In genomic region chr13:35475131-35475959, GRCh38 we compare ENCODE assay signal across 8 cellular contexts. TPM values are rescaled to one million over a fixed set of nuclear protein-coding genes. Genes with fewer than 3 reads are reported as not detected.
DNase-seq lines count a peak whose midpoint lies in the region; ATAC-seq lines count a peak whose summit lies in the region.

No MANE protein-coding gene starts in this region.

- DNase-seq in cerebellar cortex (ENCODE audit: low spot score) (peak; percentile 65), left lobe of liver (ENCODE audit: low spot score) (no peak), cerebellum (ENCODE audit: low spot score) (no peak)

- H3K27me3 ChIP-seq in BLaER1 treated with 17β-estradiol and CSF1 and Interleukin-3, amounts not matched to agents 10 nM and 100 nM = peaks cover 0 to 23% (median 11%) of the 10 kb centered on the region in 11 experiments; a peak in 12 of 22 replicates
- no peaks in the 10 kb centered on the region for H3K27me3 ChIP-seq in stomach smooth muscle (ENCODE audit: control insufficient read depth in 1 of 2, insufficient read depth in 2 of 2, low read length in 2 of 2)

- H3K4me1 ChIP-seq in BLaER1 treated with 17β-estradiol and CSF1 and Interleukin-3, amounts not matched to agents 10 nM and 100 nM = peaks cover 9 to 35% (median 25%) of the 10 kb centered on the region in 10 experiments
- no peaks in the 10 kb centered on the region for H3K4me1 ChIP-seq in stomach smooth muscle (ENCODE audit: control insufficient read depth, insufficient read depth, low read length)

- H3K4me3 ChIP-seq in BLaER1 treated with 17β-estradiol and CSF1 and Interleukin-3, amounts not matched to agents 10 nM and 100 nM = peak overlapping the region in 7 of 10 experiments; percentile 38 to 63 (median 53); a peak in 6 of 20 replicates
- peak overlapping the region; percentile 40 to 61 for H3K4me3 ChIP-seq in stomach smooth muscle (ENCODE audit: low read length in 2 of 2)

- H3K4me2 ChIP-seq in BLaER1 treated with 17β-estradiol and CSF1 and Interleukin-3, amounts not matched to agents 10 nM and 100 nM = peak overlapping the region; percentile 65 to 90 (median 84)

- H4K20me1 ChIP-seq in BLaER1 treated with 17β-estradiol and CSF1 and Interleukin-3, amounts not matched to agents 10 nM and 100 nM = no peaks in the 10 kb centered on the region; a peak in 1 of 22 replicates

- ATAC-seq in HG03439 (IDR thresholded peaks at IDR 0.05; ENCODE audit: unreplicated experiment) (peak; percentile 60), left lobe of liver (peak; percentile 28), GM21529 (IDR thresholded peaks at IDR 0.05; ENCODE audit: unreplicated experiment) (no peak), HG02623 (IDR thresholded peaks at IDR 0.05; ENCODE audit: unreplicated experiment) (no peak)

- peaks cover 11 to 37% (median 20%) of the 10 kb centered on the region in 11 experiments for H3K9me3 ChIP-seq in BLaER1 treated with 17β-estradiol and CSF1 and Interleukin-3, amounts not matched to agents 10 nM and 100 nM (replicated peaks in 1 of 11)
- H3K9me3 ChIP-seq in stomach smooth muscle (ENCODE audit: control insufficient read depth in 2 of 2, low read length in 2 of 2) = no peaks in the 10 kb centered on the region

- peak overlapping the region in 1 of 11 experiments; percentile 30; a peak in 1 of 22 replicates for H3K27ac ChIP-seq in BLaER1 treated with 17β-estradiol and CSF1 and Interleukin-3, amounts not matched to agents 10 nM and 100 nM
- no peak overlapping the region for H3K27ac ChIP-seq in stomach smooth muscle (ENCODE audit: low read length)

- peaks cover 0 to 5% (median 0%) of the 10 kb centered on the region in 11 experiments; a peak in 2 of 22 replicates for H3K36me3 ChIP-seq in BLaER1 treated with 17β-estradiol and CSF1 and Interleukin-3, amounts not matched to agents 10 nM and 100 nM
- no peaks in the 10 kb centered on the region for H3K36me3 ChIP-seq in stomach smooth muscle (ENCODE audit: control insufficient read depth in 2 of 2, insufficient read depth in 2 of 2, low read length in 2 of 2)

- H3K9ac ChIP-seq in BLaER1 treated with 17β-estradiol and CSF1 and Interleukin-3, amounts not matched to agents 10 nM and 100 nM = peak overlapping the region in 6 of 11 experiments; percentile 29 to 56 (median 42); a peak in 6 of 22 replicates
- peak overlapping the region in 1 of 2 donors; percentile 9 for H3K9ac ChIP-seq in stomach smooth muscle (ENCODE audit: low read length in 2 of 2)

RNA-seq across cellular contexts. Expression of gene MAB21L1, which starts 1.1 kb away (rescaled TPM):
- total RNA-seq in left lobe of liver = not detected
- 92.3 TPM for total RNA-seq in cerebellum

Comparison
In these comparisons a context has a peak if more than half of its experiments do, and no peak if none do; other contexts are left out.
1. ATAC-seq: peak in HG03439 (single experiment) and left lobe of liver (single experiment); none in GM21529 (single experiment) and HG02623 (single experiment).
2. RNA of gene MAB21L1, which starts 1.1 kb away (total RNA-seq): 92.3 TPM in cerebellum (single experiment); not detected in left lobe of liver (single experiment); every median in the first group is over 10 times any median in the second.